In the genomic region with DNA sequence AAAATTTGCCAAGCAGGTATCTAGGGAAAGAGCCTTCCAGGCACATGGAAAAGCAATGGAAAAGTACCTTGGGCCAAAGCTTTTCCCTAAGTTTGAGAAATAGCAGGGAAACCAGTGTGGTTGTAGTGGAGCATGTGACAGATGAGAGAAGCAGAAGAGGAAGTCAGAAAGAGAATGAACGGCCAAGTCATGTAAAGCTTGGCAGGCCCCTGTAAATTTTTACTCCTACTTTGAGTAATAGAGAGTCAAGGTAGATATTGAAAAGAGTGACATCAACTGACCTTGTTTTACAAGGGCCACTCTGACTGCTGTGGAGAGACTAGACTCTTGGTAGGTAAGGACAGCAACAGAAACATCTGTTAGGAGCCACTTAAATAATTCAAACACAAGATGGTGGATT, we compare ENCODE assay signal across 22 cellular contexts.
A peak's percentile ranks its signal among the peaks of the same experiment; 100 is the strongest.
DNase-seq lines count a peak whose midpoint lies in the region; ATAC-seq and TF ChIP-seq lines count a peak whose summit lies in the region.
"Had no signal": no experiment of that assay in that cellular context is flagged by ENCODE, and none has a peak within 500 bp of the region (broad histone marks: within the 10 kb centered on the region; RNA-seq: fewer than 3 reads in every experiment).

No MANE protein-coding gene starts in this region.

- no peak overlapping the region for H3K27ac ChIP-seq in WERI-Rb-1
- H3K27ac ChIP-seq: A549, body of pancreas, esophagus squamous epithelium, right lobe of liver, thoracic aorta had no signal

- H3K27ac Mint-ChIP-seq in stimulated activated naive B cell treated with anti-CD40 and anti-IgM and Interleukin-4, amounts not matched to agents 10 μg/mL and 1 μg/mL and 100 μg/mL, for 72 hours, result no peak overlapping the region
- H3K27ac Mint-ChIP-seq: activated naive CD4-positive, alpha-beta T cell treated with anti-CD3 and anti-CD28 coated beads, Interleukin-2, amount 50 U/mL, for 24 hours; CD4-positive, CD25-positive, alpha-beta regulatory T cell had no signal

- no peaks in the 10 kb centered on the region for H3K36me3 Mint-ChIP-seq in stimulated activated naive B cell treated with anti-CD40 and anti-IgM and Interleukin-4, amounts not matched to agents 10 μg/mL and 1 μg/mL and 100 μg/mL, for 72 hours
- H3K36me3 Mint-ChIP-seq: activated naive CD4-positive, alpha-beta T cell treated with anti-CD3 and anti-CD28 coated beads, Interleukin-2, amount 50 U/mL, for 24 hours; CD4-positive, CD25-positive, alpha-beta regulatory T cell had no signal

- H3K9me3 ChIP-seq in WERI-Rb-1 (ENCODE audit: severe bottlenecking), result peaks cover 2% of the 10 kb centered on the region
- H3K9me3 ChIP-seq: A549, esophagus squamous epithelium, right lobe of liver had no signal

- peaks cover 0 to 4% of the 10 kb centered on the region in 2 donors for H3K27me3 Mint-ChIP-seq in stimulated activated naive B cell treated with anti-CD40 and anti-IgM and Interleukin-4, amounts not matched to agents 10 μg/mL and 1 μg/mL and 100 μg/mL, for 72 hours
- H3K27me3 Mint-ChIP-seq: activated naive CD4-positive, alpha-beta T cell treated with anti-CD3 and anti-CD28 coated beads, Interleukin-2, amount 50 U/mL, for 24 hours; CD4-positive, CD25-positive, alpha-beta regulatory T cell had no signal

- peaks cover 7 to 9% of the 10 kb centered on the region in 2 donors for H3K9me3 Mint-ChIP-seq in stimulated activated naive B cell treated with anti-CD40 and anti-IgM and Interleukin-4, amounts not matched to agents 10 μg/mL and 1 μg/mL and 100 μg/mL, for 72 hours

- H3K4me1 Mint-ChIP-seq in stimulated activated naive B cell treated with anti-CD40 and anti-IgM and Interleukin-4, amounts not matched to agents 10 μg/mL and 1 μg/mL and 100 μg/mL, for 72 hours, result no peaks in the 10 kb centered on the region
- H3K4me1 Mint-ChIP-seq: activated naive CD4-positive, alpha-beta T cell treated with anti-CD3 and anti-CD28 coated beads, Interleukin-2, amount 50 U/mL, for 24 hours; CD4-positive, CD25-positive, alpha-beta regulatory T cell; neural crest cell had no signal

- H3K27me3 ChIP-seq in WERI-Rb-1 (ENCODE audit: insufficient read depth, low read depth, severe bottlenecking), result no peaks in the 10 kb centered on the region
- H3K27me3 ChIP-seq: body of pancreas, esophagus squamous epithelium, right lobe of liver had no signal

- TF ChIP-seq CTCF in WERI-Rb-1 (IDR thresholded peaks at IDR 0.05; ENCODE audit: low read depth, low read length), result no peak

- H3K4me3 ChIP-seq in WERI-Rb-1 (ENCODE audit: low read depth, low read length), result no peak overlapping the region
- H3K4me3 ChIP-seq: A549, body of pancreas, esophagus squamous epithelium, right lobe of liver, thoracic aorta had no signal

- DNase-seq in SKM-1 treated with dmso at 0.1 percent for 144 hours (lab: John Stamatoyannopoulos, UW; ENCODE audit: unreplicated experiment) (peak; percentile 14), SKM-1 (lab: John Stamatoyannopoulos, UW; ENCODE audit: unreplicated experiment) (no peak), WERI-Rb-1 (no peak), T1000 (lab: John Stamatoyannopoulos, UW) (no peak), COLO829 (ENCODE audit: low spot score) (no peak)
- no peak for DNase-seq in stimulated activated naive B cell treated with anti-CD40 and anti-IgM and Interleukin-4, amounts not matched to agents 10 μg/mL and 1 μg/mL and 100 μg/mL, for 72 hours
- DNase-seq: activated T-cell treated with anti-CD3 and anti-CD28 coated beads for 4 hours; body of pancreas; CD4-positive, CD25-positive, alpha-beta regulatory T cell; esophagus squamous epithelium; islet precursor cell; NCI-H187; right lobe of liver; stimulated activated CD4-positive, alpha-beta T cell treated with anti-CD3 and anti-CD28 coated beads, Interleukin-2, amount 100 ng/mL, for 24 hours; stimulated activated CD8-positive, alpha-beta memory T cell treated with anti-CD3 and anti-CD28 coated beads, Interleukin-4, amount 100 ng/mL, for 48 hours had no signal

- H3K36me3 ChIP-seq in WERI-Rb-1, result no peaks in the 10 kb centered on the region
- H3K36me3 ChIP-seq: esophagus squamous epithelium, right lobe of liver, thoracic aorta had no signal

- H3K4me3 Mint-ChIP-seq in stimulated activated naive B cell treated with anti-CD40 and anti-IgM and Interleukin-4, amounts not matched to agents 10 μg/mL and 1 μg/mL and 100 μg/mL, for 72 hours, result no peak overlapping the region
- H3K4me3 Mint-ChIP-seq: activated naive CD4-positive, alpha-beta T cell treated with anti-CD3 and anti-CD28 coated beads, Interleukin-2, amount 50 U/mL, for 24 hours; CD4-positive, CD25-positive, alpha-beta regulatory T cell; neural crest cell had no signal

- ATAC-seq in HG02610 (IDR thresholded peaks at IDR 0.05; ENCODE audit: unreplicated experiment), result peak; percentile 63
- ATAC-seq in HG03342 (IDR thresholded peaks at IDR 0.05; ENCODE audit: unreplicated experiment), result peak; percentile 70
- peak; percentile 29 to 64 for ATAC-seq in stimulated activated naive B cell treated with anti-CD40 and anti-IgM and Interleukin-4, amounts not matched to agents 10 μg/mL and 1 μg/mL and 100 μg/mL, for 72 hours (replicated peaks)
- ATAC-seq: A549, body of pancreas, Panc1, right lobe of liver had no signal
